ENCODE assay signal across 24 cellular contexts in the genomic region with DNA sequence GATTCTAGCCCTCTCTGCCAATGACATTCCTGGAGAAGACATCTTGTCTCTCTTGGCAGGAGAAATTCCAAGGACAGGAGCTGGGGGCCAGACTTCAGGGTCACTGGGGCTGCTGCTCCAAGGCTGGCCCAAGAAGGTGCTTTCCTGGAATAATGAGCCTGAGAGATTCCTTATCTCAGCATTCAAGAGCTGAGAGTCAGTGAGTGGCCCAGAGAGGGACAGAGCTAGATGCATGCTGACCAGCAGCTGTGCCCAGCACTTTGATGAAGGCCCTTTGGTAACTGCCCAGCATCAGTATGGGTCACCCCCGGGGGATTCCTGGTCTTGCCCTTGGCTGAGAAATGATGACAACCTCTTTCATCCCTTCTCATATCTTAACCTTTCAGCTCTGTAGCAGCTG. TPM values are rescaled to one million over a fixed set of nuclear protein-coding genes. Genes with fewer than 3 reads are reported as not detected.
DNase-seq lines count a peak whose midpoint lies in the region; ATAC-seq, FAIRE-seq and TF ChIP-seq lines count a peak whose summit lies in the region.
"Had no signal": no experiment of that assay in that cellular context is flagged by ENCODE, and none has a peak within 500 bp of the region (broad histone marks: within the 10 kb centered on the region; RNA-seq: fewer than 3 reads in every experiment).

No MANE protein-coding gene starts in this region.

- H3K79me1 ChIP-seq in neuronal stem cell (ENCODE audit: low read depth, low read length), result no peaks in the 10 kb centered on the region

- no peaks in the 10 kb centered on the region for H3K79me2 ChIP-seq in K562 (ENCODE audit: control insufficient read depth, insufficient read depth, low read length)
- no peaks in the 10 kb centered on the region for H3K79me2 ChIP-seq in hepatocyte

- H2BK12ac ChIP-seq in neuronal stem cell (ENCODE audit: low read length), result no peak overlapping the region

- H3K36me3 ChIP-seq in K562 (ENCODE audit: control insufficient read depth, insufficient read depth, low read length), result no peaks in the 10 kb centered on the region
- H3K36me3 ChIP-seq in hepatocyte (replicated peaks; ENCODE audit: insufficient read depth, low read depth), result no peaks in the 10 kb centered on the region
- H3K36me3 ChIP-seq in neuronal stem cell (replicated peaks in 1 of 2; ENCODE audit: control insufficient read depth in 2 of 2, insufficient read depth in 2 of 2, low read length in 2 of 2), result no peaks in the 10 kb centered on the region
- no peaks in the 10 kb centered on the region for H3K36me3 ChIP-seq in small intestine (ENCODE audit: control insufficient read depth in 2 of 2, insufficient read depth in 2 of 2, low read length in 2 of 2)
- H3K36me3 ChIP-seq: BE2C had no signal

- TF ChIP-seq POLR2A in K562 (conservative IDR thresholded peaks at IDR 0.05), result no peak

- no peaks in the 10 kb centered on the region for H3K9me1 ChIP-seq in K562 (ENCODE audit: control insufficient read depth, insufficient read depth, low read length)

- no peak overlapping the region for H4K91ac ChIP-seq in neuronal stem cell (ENCODE audit: low read depth, low read length, poor library complexity)

- no peak overlapping the region for H3K9ac ChIP-seq in K562 (ENCODE audit: insufficient read depth in 1 of 2, low read depth in 2 of 2, low read length in 2 of 2)
- peak overlapping the region; percentile 9 for H3K9ac ChIP-seq in neuronal stem cell (ENCODE audit: low read depth, low read length, poor library complexity)

- no peak overlapping the region for H3K4ac ChIP-seq in neuronal stem cell (ENCODE audit: low read length)

- intact Hi-C loops in K562 (cut with micrococcal nuclease), result no loop called here

- no peak overlapping the region for H2BK120ac ChIP-seq in neuronal stem cell (ENCODE audit: low read depth, low read length)

- POLR2A ChIA-PET in K562 (lab: Yijun Ruan, JAX), result interaction anchor here (0.9 to 1.1 kb wide), 3 partner anchors 9 to 94 kb away, joined by 3 to 4 read pairs (median 3); no protein-coding TSS in a partner anchor

- no peaks in the 10 kb centered on the region for H4K20me1 ChIP-seq in K562 (replicated peaks; ENCODE audit: control insufficient read depth, insufficient read depth, low read length)
- H4K20me1 ChIP-seq in hepatocyte (ENCODE audit: insufficient read depth, poor library complexity, severe bottlenecking), result no peaks in the 10 kb centered on the region

- no peak overlapping the region for H3K23ac ChIP-seq in neuronal stem cell (ENCODE audit: low read depth, low read length, poor library complexity)

- H2BK5ac ChIP-seq in neuronal stem cell (ENCODE audit: low read length), result no peak overlapping the region

- H3K4me3 ChIP-seq in K562 (no peak overlapping the region), hepatocyte (no peak overlapping the region), neuronal stem cell (ENCODE audit: low read length in 2 of 2) (no peak overlapping the region), small intestine (ENCODE audit: low read depth in 1 of 2, low read length in 2 of 2) (no peak overlapping the region)
- H3K4me3 ChIP-seq: GM23338 had no signal

- no peak for TF ChIP-seq RAD21 in K562 (CRISPR knock-in tag; conservative IDR thresholded peaks at IDR 0.05 in 1 of 2, IDR thresholded peaks at IDR 0.05 in 1 of 2)

- no peaks in the 10 kb centered on the region for H3K9me3 ChIP-seq in K562 (replicated peaks; ENCODE audit: control insufficient read depth, insufficient read depth, low read depth, low read length)
- no peaks in the 10 kb centered on the region for H3K9me3 ChIP-seq in hepatocyte (ENCODE audit: low read depth)
- no peaks in the 10 kb centered on the region for H3K9me3 ChIP-seq in neuronal stem cell (replicated peaks in 1 of 2; ENCODE audit: control insufficient read depth in 2 of 2, insufficient read depth in 1 of 2, low read depth in 1 of 2, low read length in 2 of 2)
- no peaks in the 10 kb centered on the region for H3K9me3 ChIP-seq in small intestine (ENCODE audit: control insufficient read depth, low read depth)
- H3K9me3 ChIP-seq: BE2C had no signal

- no TSS peak for BruUV-seq in K562 (replicated peaks; lab: Mats Ljungman, UMichigan)

- no peak for TF ChIP-seq EP300 in K562 (IDR thresholded peaks at IDR 0.05; ENCODE audit: low read length)

- DNase-seq in SK-N-DZ (ENCODE audit: low spot score) (peak; percentile 53), K562 (ENCODE audit: extremely low read depth in 1 of 4, low spot score in 3 of 4) (no peak), hepatocyte (ENCODE audit: low spot score) (no peak), neuronal stem cell (ENCODE audit: low spot score) (no peak), iPS-NIHi7 (ENCODE audit: extremely low spot score) (no peak), NCI-H1092 (lab: John Stamatoyannopoulos, UW) (no peak), small intestine (no peak), GM10266 (ENCODE audit: extremely low spot score) (no peak)
- DNase-seq: C1 segment of cervical spinal cord; CD4-positive, CD25-positive, alpha-beta regulatory T cell; CD8-positive, alpha-beta memory T cell; COR-L47; DMS 273 treated with DMSO at 0.1 percent for 48 hours; DMS53; DND-41; H7; HFFc6 had no signal

- FAIRE-seq in K562 (lab: Jason Lieb, UNC), result no peak
- no peak for FAIRE-seq in small intestine (lab: Jason Lieb, UNC)
- FAIRE-seq: G401.6, GM12892, GM18507, HTR-8/SVneo had no signal

- no peak overlapping the region for H2AK5ac ChIP-seq in neuronal stem cell (ENCODE audit: low read depth, low read length)

- H3K4me1 ChIP-seq in K562 (replicated peaks in 1 of 2; ENCODE audit: control insufficient read depth in 2 of 2, insufficient read depth in 2 of 2, low read length in 2 of 2) (peaks cover 3 to 18% of the 10 kb centered on the region in 2 experiments; a peak in 4 of 5 replicates), hepatocyte (ENCODE audit: insufficient read depth) (peaks cover 8% of the 10 kb centered on the region), neuronal stem cell (ENCODE audit: control insufficient read depth in 2 of 2, insufficient read depth in 1 of 2, low read depth in 1 of 2, low read length in 2 of 2) (peaks cover 13 to 17% of the 10 kb centered on the region in 2 donors), small intestine (ENCODE audit: control insufficient read depth in 2 of 2, insufficient read depth in 1 of 2, low read depth in 1 of 2, low read length in 1 of 2) (no peaks in the 10 kb centered on the region)

- TF ChIP-seq CTCF in K562 (IDR thresholded peaks at IDR 0.05 in 2 of 3, conservative IDR thresholded peaks at IDR 0.05 in 1 of 3; ENCODE audit: insufficient read depth in 2 of 3, low read depth in 1 of 3, low read length in 3 of 3), result no peak
- TF ChIP-seq CTCF in hepatocyte (IDR thresholded peaks at IDR 0.05; ENCODE audit: poor library complexity), result no peak
- TF ChIP-seq CTCF in GM10266 (IDR thresholded peaks at IDR 0.05; ENCODE audit: control insufficient read depth, insufficient read depth, low read depth, missing control alignments), result no peak

- 6% methylated on average over 1 of the region's 1 CpG for WGBS in K562 (ENCODE audit: insufficient coverage, low coverage, missing lambda C conversion rate)
- WGBS in hepatocyte (ENCODE audit: low lambda C conversion rate, missing lambda C conversion rate), result 91% methylated on average over 1 of the region's 1 CpG
- no CpG with 5 or more reads among the region's 1 CpG for WGBS in neuronal stem cell (ENCODE audit: extremely low coverage in 2 of 2, insufficient read length in 2 of 2, insufficient replicate concordance in 1 of 2), 2 donors
- 82 to 95% (median 83%) methylated on average over 1 of the region's 1 CpG for WGBS in small intestine, 3 donors

- H3K27me3 ChIP-seq in K562 (ENCODE audit: control insufficient read depth in 2 of 2, insufficient read depth in 2 of 2, low read length in 2 of 2), result no peaks in the 10 kb centered on the region
- H3K27me3 ChIP-seq in hepatocyte, result no peaks in the 10 kb centered on the region
- H3K27me3 ChIP-seq in neuronal stem cell (ENCODE audit: control insufficient read depth in 3 of 3, insufficient read depth in 3 of 3, low read depth in 1 of 3, low read length in 3 of 3), result peaks cover 0 to 8% (median 0%) of the 10 kb centered on the region in 3 experiments
- no peaks in the 10 kb centered on the region for H3K27me3 ChIP-seq in small intestine (ENCODE audit: control insufficient read depth in 2 of 2, insufficient read depth in 2 of 2, low read length in 2 of 2)
- H3K27me3 ChIP-seq: BE2C had no signal

- no peak overlapping the region for H4K8ac ChIP-seq in neuronal stem cell (ENCODE audit: low read depth, low read length)

- H3K9me2 ChIP-seq in hepatocyte (replicated peaks; ENCODE audit: insufficient read depth), result no peaks in the 10 kb centered on the region

- no peak overlapping the region for H3K27ac ChIP-seq in K562 (ENCODE audit: extremely low read depth, low read depth, low read length)
- H3K27ac ChIP-seq in hepatocyte, result peak overlapping the region; percentile 66
- H3K27ac ChIP-seq in neuronal stem cell (replicated peaks; ENCODE audit: low read length), result no peak overlapping the region
- no peak overlapping the region for H3K27ac ChIP-seq in small intestine (ENCODE audit: low read depth in 1 of 2, low read length in 1 of 2)

- H2AFZ ChIP-seq in K562 (ENCODE audit: low read depth, low read length) (no peak overlapping the region), hepatocyte (no peak overlapping the region), neuronal stem cell (ENCODE audit: low read length) (no peak overlapping the region)

- ATAC-seq in K562, result no peak
- ATAC-seq: GM23338, HCT116 had no signal

- no peak overlapping the region for H3K14ac ChIP-seq in neuronal stem cell (ENCODE audit: low read length)

- no peak overlapping the region for H2BK15ac ChIP-seq in neuronal stem cell (ENCODE audit: low read length)

- H3K4me2 ChIP-seq in K562 (ENCODE audit: insufficient read depth, low read length), result no peak overlapping the region
- peak overlapping the region; percentile 28 for H3K4me2 ChIP-seq in hepatocyte
- no peak overlapping the region for H3K4me2 ChIP-seq in neuronal stem cell (ENCODE audit: insufficient read depth, low read length, poor library complexity, severe bottlenecking)
- H3K4me2 ChIP-seq: GM23338 had no signal

- H3K18ac ChIP-seq in neuronal stem cell (ENCODE audit: low read length), result no peak overlapping the region

- in situ Hi-C loops in K562 (cut with MboI), result no loop called here

- CTCF ChIA-PET in K562 (lab: Yijun Ruan, JAX; ENCODE audit: low intra/inter-chr PET ratio), result no interaction called here

RNA-seq across cellular contexts. Expression of a gene that starts 47.7 kb away (rescaled TPM):
- polyA plus RNA-seq in SK-N-DZ (2014; cell fraction: cytosol; rRNA removed), result 123 and 129 TPM in 2 replicates
- 77.1 and 82.1 TPM in 2 replicates for polyA plus RNA-seq in SK-N-DZ (2014; cell fraction: nucleus; rRNA removed)
- total RNA-seq in K562 (2011; cell fraction: chromatin; rRNA removed; ENCODE audit: low replicate concordance), result 91.6 and 154 TPM in 2 replicates
- total RNA-seq in K562 (2011; cell fraction: nucleolus; rRNA removed), result 41.4 and 47.6 TPM in 2 replicates
- total RNA-seq in K562 (2011; cell fraction: nucleoplasm; rRNA removed), result 67.2 and 98.1 TPM in 2 replicates
- 102 and 124 TPM in 2 replicates for total RNA-seq in K562 (2014; rRNA removed)
- total RNA-seq in K562 (2014; rRNA removed; fragmentation: Illumina TruSeq; extraction: Trizol), result 89.1 and 102 TPM in 2 replicates
- total RNA-seq in K562 (2015; rRNA removed; fragmentation: Illumina TruSeq; extraction: Trizol), result 89.8 and 90.0 TPM in 2 replicates
- 105 and 117 TPM in 2 replicates for total RNA-seq in K562 (2021)
- 29.6 and 32.5 TPM in 2 replicates for polyA plus RNA-seq in K562 (2011; rRNA removed)
- polyA plus RNA-seq in K562 (2011; cell fraction: cytosol; rRNA removed), result 44.7 and 48.7 TPM in 2 replicates
- 57.0 and 67.8 TPM in 2 replicates for polyA plus RNA-seq in K562 (2011; cell fraction: nucleus; rRNA removed)
- 103 and 163 TPM in 2 replicates for polyA plus RNA-seq in K562 (2012)
- 101 and 107 TPM in 2 replicates for polyA plus RNA-seq in K562 (2014; fragmentation: Illumina TruSeq; extraction: Trizol)
- 10 to 100 TPM; 72.8 to 76.5 TPM for polyA plus RNA-seq in K562 (2014; fragmentation: Nextera tagmentation; extraction: Ambion mirVana)
- polyA plus RNA-seq in K562 (2014; rRNA removed), result 59.6 and 72.3 TPM in 2 replicates
- polyA minus RNA-seq in K562 (2011; rRNA and poly(A)+ RNA removed), result 47.1 and 55.3 TPM in 2 replicates
- polyA minus RNA-seq in K562 (2011; cell fraction: cytosol; rRNA and poly(A)+ RNA removed), result 94.4 and 124 TPM in 2 replicates
- polyA minus RNA-seq in K562 (2011; cell fraction: nucleus; rRNA and poly(A)+ RNA removed), result 31.5 and 43.1 TPM in 2 replicates
- total RNA-seq in hepatocyte, result 335 and 349 TPM in 2 replicates
- 134 and 152 TPM in 2 replicates for polyA plus RNA-seq in hepatocyte
- polyA plus RNA-seq in neuronal stem cell (2013, experiment 1 of 2), result 96.3 TPM
- 95.4 TPM for polyA plus RNA-seq in neuronal stem cell (2013, experiment 2 of 2)
- 100 to 1,000 TPM; 145 to 222 (median 169) TPM for polyA plus RNA-seq in small intestine
